ENCODE assay signal across 15 cellular contexts in the genomic region with DNA sequence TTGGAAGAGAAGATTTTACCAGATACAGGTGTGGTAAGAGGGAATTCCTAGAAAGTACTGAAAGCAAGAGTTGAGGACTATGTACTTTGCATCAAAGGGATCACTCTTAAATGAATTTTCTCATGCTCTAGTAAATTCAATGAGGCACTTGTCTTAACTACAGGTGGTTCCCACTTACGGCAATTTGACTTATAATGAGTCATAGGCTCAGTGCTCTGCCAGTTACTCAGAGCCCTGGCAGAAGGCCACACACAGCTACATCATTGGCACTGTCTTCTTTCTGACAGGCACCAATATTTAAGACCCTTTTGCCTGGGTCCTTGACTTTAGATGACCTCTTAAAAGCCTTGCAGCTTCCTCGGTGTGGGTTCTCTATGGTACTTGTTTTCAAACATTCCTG. TPM values are rescaled to one million over a fixed set of nuclear protein-coding genes. Genes with fewer than 3 reads are reported as not detected.
A peak's percentile ranks its signal among the peaks of the same experiment; 100 is the strongest.
DNase-seq lines count a peak whose midpoint lies in the region; ATAC-seq, FAIRE-seq and TF ChIP-seq lines count a peak whose summit lies in the region.
"Had no signal": no experiment of that assay in that cellular context is flagged by ENCODE, and none has a peak within 500 bp of the region (broad histone marks: within the 10 kb centered on the region; RNA-seq: fewer than 3 reads in every experiment).

No MANE protein-coding gene starts in this region.

- H3K27me3 ChIP-seq in GM23338 (ENCODE audit: insufficient read depth) (no peaks in the 10 kb centered on the region), bronchial epithelial cell (ENCODE audit: control insufficient read depth, insufficient read depth, low read length) (no peaks in the 10 kb centered on the region), HepG2 (ENCODE audit: control insufficient read depth in 1 of 2, insufficient read depth in 2 of 2, low read length in 2 of 2) (no peaks in the 10 kb centered on the region), heart right ventricle (no peaks in the 10 kb centered on the region)

- H3K4me3 ChIP-seq in GM23338 (no peak overlapping the region), bronchial epithelial cell (ENCODE audit: low read depth, low read length) (no peak overlapping the region), HepG2 (replicated peaks in 1 of 3; ENCODE audit: insufficient read depth in 1 of 3, low read depth in 2 of 3, low read length in 3 of 3) (no peak overlapping the region), heart right ventricle (no peak overlapping the region)
- H3K4me3 ChIP-seq: skin epidermis had no signal

- H3K36me3 Mint-ChIP-seq in GM23338 (ENCODE audit: low read depth) (no peaks in the 10 kb centered on the region), CD14-positive monocyte (no peaks in the 10 kb centered on the region)
- H3K36me3 Mint-ChIP-seq in stimulated activated naive B cell treated with anti-CD40 and anti-IgM and Interleukin-4, amounts not matched to agents 10 μg/mL and 1 μg/mL and 100 μg/mL, for 72 hours = no peaks in the 10 kb centered on the region
- H3K36me3 Mint-ChIP-seq: CD4-positive, CD25-positive, alpha-beta regulatory T cell had no signal

- no peaks in the 10 kb centered on the region for H3K4me1 Mint-ChIP-seq in GM23338
- no peaks in the 10 kb centered on the region for H3K4me1 Mint-ChIP-seq in stimulated activated naive B cell treated with anti-CD40 and anti-IgM and Interleukin-4, amounts not matched to agents 10 μg/mL and 1 μg/mL and 100 μg/mL, for 72 hours
- H3K4me1 Mint-ChIP-seq in CD14-positive monocyte = no peaks in the 10 kb centered on the region
- H3K4me1 Mint-ChIP-seq: CD4-positive, CD25-positive, alpha-beta regulatory T cell had no signal

- H3K9me3 Mint-ChIP-seq in GM23338 (peaks cover 3% of the 10 kb centered on the region; the same call in 1 of the 3 replicates), CD14-positive monocyte (peaks cover 0 to 7% (median 6%) of the 10 kb centered on the region in 7 donors)
- peaks cover 4 to 7% of the 10 kb centered on the region in 2 donors for H3K9me3 Mint-ChIP-seq in stimulated activated naive B cell treated with anti-CD40 and anti-IgM and Interleukin-4, amounts not matched to agents 10 μg/mL and 1 μg/mL and 100 μg/mL, for 72 hours
- H3K9me3 Mint-ChIP-seq: activated T-helper 2 cell treated with anti-CD3 and anti-CD28 coated beads, Interferon-gamma antibody, Interleukin-2, Interleukin-4, amounts not matched to agents 10 μg/mL and 5 μg/mL and 100 μg/mL, durations not matched to agents 14 hours and 24 hours and 36 hours had no signal

- BruUV-seq in HepG2 (replicated peaks; lab: Mats Ljungman, UMichigan) = no TSS peak

- H3K36me3 ChIP-seq in GM23338 (ENCODE audit: insufficient read depth) (no peaks in the 10 kb centered on the region), bronchial epithelial cell (ENCODE audit: control insufficient read depth, insufficient read depth, low read length) (no peaks in the 10 kb centered on the region), HepG2 (replicated peaks in 1 of 2; ENCODE audit: control insufficient read depth in 1 of 2, insufficient read depth in 2 of 2, low read length in 2 of 2) (no peaks in the 10 kb centered on the region), heart right ventricle (no peaks in the 10 kb centered on the region)

- no peaks in the 10 kb centered on the region for H3K79me2 ChIP-seq in GM23338 (replicated peaks; ENCODE audit: insufficient read depth)
- no peaks in the 10 kb centered on the region for H3K79me2 ChIP-seq in HepG2 (ENCODE audit: insufficient read depth, low read length)

- 0% methylated on average over 1 of the region's 2 CpGs for WGBS in HepG2 (ENCODE audit: low lambda C conversion rate)
- 76 to 84% methylated on average over 2 of the region's 2 CpGs for WGBS in heart right ventricle, 2 donors

- H4K20me1 ChIP-seq in GM23338 (replicated peaks; ENCODE audit: insufficient read depth) (no peaks in the 10 kb centered on the region), HepG2 (ENCODE audit: insufficient read depth, low read length) (no peaks in the 10 kb centered on the region)

- no peak for TF ChIP-seq RAD21 in HepG2 (CRISPR knock-in tag; IDR thresholded peaks at IDR 0.05)

- H3K9me2 ChIP-seq in GM23338 (ENCODE audit: insufficient read depth) = no peaks in the 10 kb centered on the region

- H3K9ac ChIP-seq in HepG2 (ENCODE audit: insufficient read depth, low read depth, low read length) = no peak overlapping the region

- FAIRE-seq in bronchial epithelial cell (lab: Jason Lieb, UNC) (no peak), HepG2 (lab: Jason Lieb, UNC) (no peak)
- FAIRE-seq: endometrium had no signal

- H3K9me3 ChIP-seq in HepG2 (ENCODE audit: low read length) = peaks cover 81% of the 10 kb centered on the region
- peaks cover 0 to 29% (median under 1%) of the 10 kb centered on the region in 11 donors for H3K9me3 ChIP-seq in heart right ventricle

- TF ChIP-seq POLR2A in HepG2 (IDR thresholded peaks at IDR 0.05; ENCODE audit: insufficient read depth in 1 of 2, low read depth in 2 of 2, low read length in 2 of 2) = no peak

- TF ChIP-seq EP300 in HepG2 (IDR thresholded peaks at IDR 0.05; ENCODE audit: low read depth in 2 of 2, low read length in 2 of 2) = no peak
- TF ChIP-seq EP300 in HepG2 (CRISPR knock-in tag; IDR thresholded peaks at IDR 0.05; ENCODE audit: borderline replicate concordance) = no peak

- TF ChIP-seq CTCF in GM23338 (conservative IDR thresholded peaks at IDR 0.05; ENCODE audit: low read depth in 2 of 2) (no peak), bronchial epithelial cell (IDR thresholded peaks at IDR 0.05; ENCODE audit: insufficient read depth, low read length, severe bottlenecking) (no peak), CD14-positive monocyte (IDR thresholded peaks at IDR 0.05) (no peak), HepG2 (CRISPR knock-in tag; IDR thresholded peaks at IDR 0.05) (no peak), heart right ventricle (IDR thresholded peaks at IDR 0.05) (no peak)

- in situ Hi-C loops in HepG2 (cut with HindIII; ENCODE audit: extremely low pct_ligation_motif_present, low pct_unique_long_range_greater_than_20kb) = no loop called here

- intact Hi-C loops in CD14-positive monocyte (cut with micrococcal nuclease) (no loop called here), HepG2 (cut with micrococcal nuclease; ENCODE audit: unreplicated experiment) (no loop called here), heart right ventricle (cut with DNase I) (no loop called here)

- no peak overlapping the region for H2AFZ ChIP-seq in GM23338
- H2AFZ ChIP-seq in HepG2 (ENCODE audit: low read length) = no peak overlapping the region

- H3K27ac ChIP-seq in GM23338 (ENCODE audit: low read depth) (no peak overlapping the region), HepG2 (ENCODE audit: extremely low read length, insufficient read depth, low read length) (no peak overlapping the region), heart right ventricle (no peak overlapping the region)
- H3K27ac ChIP-seq: skin epidermis had no signal

- H3K4me3 Mint-ChIP-seq in GM23338 (no peak overlapping the region), CD14-positive monocyte (no peak overlapping the region)
- no peak overlapping the region for H3K4me3 Mint-ChIP-seq in stimulated activated naive B cell treated with anti-CD40 and anti-IgM and Interleukin-4, amounts not matched to agents 10 μg/mL and 1 μg/mL and 100 μg/mL, for 72 hours
- H3K4me3 Mint-ChIP-seq: CD4-positive, CD25-positive, alpha-beta regulatory T cell had no signal

- ATAC-seq in GM23338 = no peak
- ATAC-seq in stimulated activated naive B cell treated with anti-CD40 and anti-IgM and Interleukin-4, amounts not matched to agents 10 μg/mL and 1 μg/mL and 100 μg/mL, for 72 hours (replicated peaks) = no peak
- ATAC-seq in HepG2 = no peak
- ATAC-seq in heart right ventricle = no peak

- POLR2A ChIA-PET in HepG2 (lab: Yijun Ruan, JAX) = no interaction called here

- DNase-seq in GM23338 (ENCODE audit: low spot score) = peak; percentile 3
- DNase-seq in NCI-H446 treated with DMSO at 0.1 percent for 48 hours (lab: John Stamatoyannopoulos, UW) = peak; percentile 81
- DNase-seq in bronchial epithelial cell (ENCODE audit: low read depth) = peak; percentile 90
- peak; percentile 72 for DNase-seq in myocyte (ENCODE audit: low read depth)
- DNase-seq in stimulated activated naive B cell treated with anti-CD40 and anti-IgM and Interleukin-4, amounts not matched to agents 10 μg/mL and 1 μg/mL and 100 μg/mL, for 72 hours = no peak
- no peak for DNase-seq in CD14-positive monocyte (ENCODE audit: low spot score)
- DNase-seq in HepG2 (ENCODE audit: low spot score) = no peak
- no peak for DNase-seq in heart right ventricle
- DNase-seq: CD4-positive, CD25-positive, alpha-beta regulatory T cell; NCI-H2029 treated with DMSO at 0.1 percent for 48 hours; nucleus accumbens had no signal

- CTCF ChIA-PET in HepG2 (lab: Yijun Ruan, JAX; ENCODE audit: low intra/inter-chr PET ratio, low total read pairs) = no interaction called here

- H3K27ac Mint-ChIP-seq in GM23338 (no peak overlapping the region), CD14-positive monocyte (no peak overlapping the region)
- H3K27ac Mint-ChIP-seq in stimulated activated naive B cell treated with anti-CD40 and anti-IgM and Interleukin-4, amounts not matched to agents 10 μg/mL and 1 μg/mL and 100 μg/mL, for 72 hours = no peak overlapping the region
- H3K27ac Mint-ChIP-seq: activated T-helper 2 cell treated with anti-CD3 and anti-CD28 coated beads, Interferon-gamma antibody, Interleukin-2, Interleukin-4, amounts not matched to agents 10 μg/mL and 5 μg/mL and 100 μg/mL, durations not matched to agents 14 hours and 24 hours and 36 hours; CD4-positive, CD25-positive, alpha-beta regulatory T cell had no signal

- H3K4me1 ChIP-seq in GM23338 (ENCODE audit: insufficient read depth) (no peaks in the 10 kb centered on the region), HepG2 (ENCODE audit: insufficient read depth, low read length) (no peaks in the 10 kb centered on the region), heart right ventricle (no peaks in the 10 kb centered on the region)

- H3K4me2 ChIP-seq in GM23338 (no peak overlapping the region), HepG2 (ENCODE audit: low read depth, low read length) (no peak overlapping the region)

- H3K27me3 Mint-ChIP-seq in GM23338 (ENCODE audit: insufficient read depth, low read depth, poor library complexity) = peaks cover 2% of the 10 kb centered on the region
- no peaks in the 10 kb centered on the region for H3K27me3 Mint-ChIP-seq in stimulated activated naive B cell treated with anti-CD40 and anti-IgM and Interleukin-4, amounts not matched to agents 10 μg/mL and 1 μg/mL and 100 μg/mL, for 72 hours
- peaks cover 3 to 7% (median 4%) of the 10 kb centered on the region in 3 donors for H3K27me3 Mint-ChIP-seq in CD14-positive monocyte (ENCODE audit: low read depth in 3 of 3)
- H3K27me3 Mint-ChIP-seq: CD4-positive, CD25-positive, alpha-beta regulatory T cell had no signal

- H3F3A ChIP-seq in GM23338 (replicated peaks; ENCODE audit: low read depth) = no peaks in the 10 kb centered on the region

RNA-seq across cellular contexts. Expression of a gene that starts 15.9 kb away (rescaled TPM):
- total RNA-seq in GM23338 (2014; rRNA removed; shearing (Covaris generic)) = 0.21 and 0.47 TPM in 2 replicates
- polyA plus RNA-seq in GM23338 (2016; fragmentation: Nextera tagmentation; extraction: Ambion mirVana) (0.16 and 0.32 TPM in 2 replicates), CD14-positive monocyte (1 to 10 TPM in 1 of 2 donors, under 1 TPM in 1; 0.86 to 1.1 TPM), HepG2 (2011; rRNA removed) (not detected in 2 replicates), heart right ventricle (1 to 10 TPM; 2.0 to 3.1 TPM)
- total RNA-seq in bronchial epithelial cell (0.26 TPM in 1 of 2 replicates, not detected in the other), myocyte (34.5 and 44.7 TPM in 2 replicates), HepG2 (2016; rRNA removed; fragmentation: Illumina TruSeq; extraction: Trizol) (not detected in 2 replicates), heart right ventricle (1 to 10 TPM; 1.6 to 7.1 (median 3.0) TPM)
- 35.7 TPM for polyA plus RNA-seq in myocyte (2012)
- total RNA-seq in HepG2 (2016; cell fraction: cytosol; rRNA removed; fragmentation: Illumina TruSeq; extraction: Trizol; ENCODE audit: low read depth) = not detected in 2 replicates
- not detected in 2 replicates for total RNA-seq in HepG2 (2016; cell fraction: insoluble cytoplasmic fraction; rRNA removed; fragmentation: Illumina TruSeq; extraction: Trizol)
- total RNA-seq in HepG2 (2016; cell fraction: membrane; rRNA removed; fragmentation: Illumina TruSeq; extraction: Trizol) = not detected in 2 replicates
- not detected in 2 replicates for total RNA-seq in HepG2 (2016; cell fraction: nucleus; rRNA removed; fragmentation: Illumina TruSeq; extraction: Trizol)
- polyA plus RNA-seq in HepG2 (2011; cell fraction: cytosol; rRNA removed) = not detected in 2 replicates
- not detected in 2 replicates for polyA plus RNA-seq in HepG2 (2011; cell fraction: nucleus; rRNA removed)
- polyA plus RNA-seq in HepG2 (2012) = not detected in 2 replicates
- polyA plus RNA-seq in HepG2 (2016; cell fraction: cytosol; fragmentation: Illumina TruSeq; extraction: Trizol; ENCODE audit: low read depth) = not detected in 2 replicates
- polyA plus RNA-seq in HepG2 (2016; cell fraction: insoluble cytoplasmic fraction; fragmentation: Illumina TruSeq; extraction: Trizol; ENCODE audit: low read depth) = not detected in 2 replicates
- polyA plus RNA-seq in HepG2 (2016; cell fraction: membrane; fragmentation: Illumina TruSeq; extraction: Trizol; ENCODE audit: low read depth) = not detected in 2 replicates
- not detected in 2 replicates for polyA plus RNA-seq in HepG2 (2016; cell fraction: nucleus; fragmentation: Illumina TruSeq; extraction: Trizol; ENCODE audit: insufficient read depth, low read depth)
- 6.9 TPM in 1 of 2 replicates, not detected in the other for polyA minus RNA-seq in HepG2 (2011; rRNA and poly(A)+ RNA removed; ENCODE audit: low replicate concordance)
- polyA minus RNA-seq in HepG2 (2011; cell fraction: cytosol; rRNA and poly(A)+ RNA removed) = 0.09 TPM in 1 of 2 replicates, not detected in the other
- under 0.01 TPM in 1 of 2 replicates, not detected in the other for polyA minus RNA-seq in HepG2 (2011; cell fraction: nucleus; rRNA and poly(A)+ RNA removed)
- total RNA-seq: activated T-helper 2 cell treated with anti-CD3 and anti-CD28 coated beads, Interferon-gamma antibody, Interleukin-2, Interleukin-4, amounts not matched to agents 10 μg/mL and 5 μg/mL and 100 μg/mL, durations not matched to agents 14 hours and 24 hours and 36 hours; CD4-positive, CD25-positive, alpha-beta regulatory T cell; T-helper 1 cell treated with Interleukin-12 subunit alpha and Interleukin-12 subunit beta and Interleukin-4 antibody, amounts not matched to agents 30 ng/mL and 1 ng/mL, for 36 hours had no signal
- polyA plus RNA-seq: CD4-positive, CD25-positive, alpha-beta regulatory T cell had no signal

Comparison
In these comparisons a context has a peak if more than half of its experiments do, and no peak if none do; other contexts are left out.
1. DNase-seq: peak in GM23338 (single experiment), NCI-H446 treated with DMSO at 0.1 percent for 48 hours (single experiment), bronchial epithelial cell (single experiment) and myocyte (single experiment); none in stimulated activated naive B cell treated with anti-CD40 and anti-IgM and Interleukin-4, amounts not matched to agents 10 μg/mL and 1 μg/mL and 100 μg/mL, for 72 hours (single experiment), CD14-positive monocyte (single experiment), HepG2 (single experiment) and heart right ventricle (0 of 2).